ENCODE assay signal across 1 cellular context in the genomic region with DNA sequence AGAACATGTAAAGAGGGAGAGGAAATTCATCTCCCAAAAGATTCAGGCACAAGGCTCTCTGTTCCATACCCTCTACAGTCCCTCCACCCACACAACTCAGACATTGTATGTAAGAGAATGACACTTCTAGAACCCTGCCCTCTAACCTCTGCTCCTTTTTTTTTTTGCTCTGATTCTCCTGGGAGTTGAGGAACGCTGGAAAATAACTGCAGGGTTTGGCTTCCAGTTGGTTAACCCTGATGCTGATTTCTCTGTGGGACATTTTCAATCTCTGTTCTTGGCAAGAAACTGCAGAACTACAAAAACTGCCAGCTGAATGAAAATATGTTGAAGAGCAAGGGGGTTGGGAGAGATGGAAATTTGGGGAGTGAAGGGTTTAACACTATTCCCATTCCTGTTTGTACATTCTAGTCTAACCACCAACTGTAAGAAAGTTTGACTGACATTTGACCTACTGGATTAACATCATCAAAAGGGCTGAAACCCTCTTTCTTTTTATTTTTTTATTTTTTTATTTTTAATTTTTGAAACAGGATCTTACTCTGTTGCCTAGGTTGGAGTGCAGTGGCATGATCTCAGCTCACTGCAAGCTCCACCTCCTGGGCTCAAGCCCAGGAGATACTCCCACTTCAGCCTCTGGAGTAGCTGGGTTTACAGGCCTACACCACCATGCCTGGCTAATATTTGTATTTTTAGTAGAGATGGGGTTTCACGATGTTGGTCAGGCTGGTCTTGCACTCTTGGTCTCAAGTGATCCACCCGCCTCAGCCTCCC.
TF ChIP-seq lines count a peak whose summit lies in the region.

No MANE protein-coding gene starts in this region.

TF ChIP-seq in IMR-90, 13 proteins besides CTCF, POLR2A, EP300 and RAD21 (continued from another document):
- TF ChIP-seq BHLHE40 (IDR thresholded peaks at IDR 0.05; ENCODE audit: low read depth, low read length) = no peak
- TF ChIP-seq, protein P1, sequence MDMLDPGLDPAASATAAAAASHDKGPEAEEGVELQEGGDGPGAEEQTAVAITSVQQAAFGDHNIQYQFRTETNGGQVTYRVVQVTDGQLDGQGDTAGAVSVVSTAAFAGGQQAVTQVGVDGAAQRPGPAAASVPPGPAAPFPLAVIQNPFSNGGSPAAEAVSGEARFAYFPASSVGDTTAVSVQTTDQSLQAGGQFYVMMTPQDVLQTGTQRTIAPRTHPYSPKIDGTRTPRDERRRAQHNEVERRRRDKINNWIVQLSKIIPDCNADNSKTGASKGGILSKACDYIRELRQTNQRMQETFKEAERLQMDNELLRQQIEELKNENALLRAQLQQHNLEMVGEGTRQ (IDR thresholded peaks at IDR 0.05; ENCODE audit: low read depth, low read length) = no peak
- TF ChIP-seq FOS (IDR thresholded peaks at IDR 0.05; ENCODE audit: low read depth, low read length) = no peak
- TF ChIP-seq SMC3 (IDR thresholded peaks at IDR 0.05; ENCODE audit: low read depth, low read length) = no peak
- no peak for TF ChIP-seq CEBPB (IDR thresholded peaks at IDR 0.05; ENCODE audit: low read depth, low read length)
- TF ChIP-seq MXI1 (IDR thresholded peaks at IDR 0.05; ENCODE audit: borderline replicate concordance, low read depth, low read length) = no peak
- no peak for TF ChIP-seq MAZ (IDR thresholded peaks at IDR 0.05; ENCODE audit: borderline replicate concordance, low read depth, low read length)
- TF ChIP-seq RFX5 (IDR thresholded peaks at IDR 0.05; ENCODE audit: low read depth, low read length) = no peak
- TF ChIP-seq MAFK (IDR thresholded peaks at IDR 0.05; ENCODE audit: low read depth, low read length) = no peak
- TF ChIP-seq, protein P2, sequence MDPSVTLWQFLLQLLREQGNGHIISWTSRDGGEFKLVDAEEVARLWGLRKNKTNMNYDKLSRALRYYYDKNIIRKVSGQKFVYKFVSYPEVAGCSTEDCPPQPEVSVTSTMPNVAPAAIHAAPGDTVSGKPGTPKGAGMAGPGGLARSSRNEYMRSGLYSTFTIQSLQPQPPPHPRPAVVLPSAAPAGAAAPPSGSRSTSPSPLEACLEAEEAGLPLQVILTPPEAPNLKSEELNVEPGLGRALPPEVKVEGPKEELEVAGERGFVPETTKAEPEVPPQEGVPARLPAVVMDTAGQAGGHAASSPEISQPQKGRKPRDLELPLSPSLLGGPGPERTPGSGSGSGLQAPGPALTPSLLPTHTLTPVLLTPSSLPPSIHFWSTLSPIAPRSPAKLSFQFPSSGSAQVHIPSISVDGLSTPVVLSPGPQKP (IDR thresholded peaks at IDR 0.05; ENCODE audit: borderline replicate concordance, low read depth, low read length) = no peak
- no peak for TF ChIP-seq RCOR1 (IDR thresholded peaks at IDR 0.05; ENCODE audit: insufficient replicate concordance, low read length)
